In genomic region chr2:88831792-88832248, GRCh38 we compare ENCODE assay signal across 8 cellular contexts.
DNase-seq lines count a peak whose midpoint lies in the region; ATAC-seq and TF ChIP-seq lines count a peak whose summit lies in the region.

No MANE protein-coding gene starts in this region.

- 41 to 46% methylated on average over 7 of the region's 7 CpGs for WGBS in heart right ventricle, 2 donors

- peak; percentile 91 for TF ChIP-seq CTCF in GM13976 (IDR thresholded peaks at IDR 0.05; ENCODE audit: borderline replicate concordance, control extremely low read depth, extremely low read depth, insufficient read depth, missing control alignments)
- peak; percentile 78 for TF ChIP-seq CTCF in HFFc6 (IDR thresholded peaks at IDR 0.05)
- TF ChIP-seq CTCF in heart right ventricle (IDR thresholded peaks at IDR 0.05), result peak in 8 of 9 donors; percentile 33 to 81 (median 62)

- H3K27me3 ChIP-seq in MG63, result no peaks in the 10 kb centered on the region
- no peaks in the 10 kb centered on the region for H3K27me3 ChIP-seq in heart right ventricle

- no peaks in the 10 kb centered on the region for H3K27me3 Mint-ChIP-seq in HFFc6 (ENCODE audit: insufficient read depth)

- DNase-seq in AG08396 (ENCODE audit: low spot score), result peak; percentile 35
- peak; percentile 74 for DNase-seq in GM13976 (ENCODE audit: low spot score)
- DNase-seq in HFFc6, result no peak
- peak; percentile 31 for DNase-seq in MG63
- DNase-seq in activated CD4-positive, alpha-beta T cell treated with anti-CD3 and anti-CD28 coated beads, Interleukin-2, amount 50 U/mL, for 48 hours, result peak; percentile 60 to 69
- DNase-seq in heart right ventricle, result peak; percentile 38 to 51
- DNase-seq in stimulated activated CD4-positive, alpha-beta T cell treated with anti-CD3 and anti-CD28 coated beads, Interleukin-2, amount 100 ng/mL, for 48 hours, result peak; percentile 35 to 36
- DNase-seq in epidermal melanocyte (ENCODE audit: insufficient read length, low spot score), result no peak

- peaks cover 0 to 26% (median 8%) of the 10 kb centered on the region in 9 donors for H3K4me1 ChIP-seq in heart right ventricle

- no peak overlapping the region for H3K4me3 Mint-ChIP-seq in HFFc6

- H3K36me3 ChIP-seq in MG63 (no peaks in the 10 kb centered on the region), heart right ventricle (no peaks in the 10 kb centered on the region)

- peaks cover 4% of the 10 kb centered on the region; the same call in 1 of the 2 replicates for H3K4me1 Mint-ChIP-seq in HFFc6 (ENCODE audit: low read depth)

- no peak for ATAC-seq in heart right ventricle

- intact Hi-C loops in heart right ventricle (cut with DNase I), result loop anchor here in 1 of 10 donors (5.0 kb wide), 2 partner anchors 40 to 95 kb away; no protein-coding TSS in a partner anchor

- no peak overlapping the region for H3K27ac Mint-ChIP-seq in HFFc6

- H3K4me3 ChIP-seq in MG63 (no peak overlapping the region), heart right ventricle (no peak overlapping the region)

- no peaks in the 10 kb centered on the region for H3K9me3 Mint-ChIP-seq in HFFc6

- in situ Hi-C loops in GM13976 (cut with MboI; ENCODE audit: low sequenced_read_pairs, unreplicated experiment), result no loop called here

- H3K36me3 Mint-ChIP-seq in HFFc6 (ENCODE audit: low read depth), result no peaks in the 10 kb centered on the region

- H3K9me3 ChIP-seq in MG63 (no peaks in the 10 kb centered on the region), heart right ventricle (peaks cover 0 to 5% (median 0%) of the 10 kb centered on the region in 11 donors)

- no peak overlapping the region for H3K27ac ChIP-seq in heart right ventricle

Comparison
In these comparisons a context has a peak if more than half of its experiments do, and no peak if none do; other contexts are left out.
1. DNase-seq: peak in AG08396 (single experiment), GM13976 (single experiment), MG63 (single experiment), activated CD4-positive, alpha-beta T cell treated with anti-CD3 and anti-CD28 coated beads, Interleukin-2, amount 50 U/mL, for 48 hours (2 of 2), heart right ventricle (2 of 2) and stimulated activated CD4-positive, alpha-beta T cell treated with anti-CD3 and anti-CD28 coated beads, Interleukin-2, amount 100 ng/mL, for 48 hours (2 of 2); none in HFFc6 (single experiment) and epidermal melanocyte (single experiment).
2. Peak in every context shown above with its lines, with median percentiles within 50 percentile points of each other: CTCF ChIP-seq.